Comparison of ENCODE assay signal across 14 cellular contexts in genomic region chr10:63240807-63241206, GRCh38.
A peak's percentile ranks its signal among the peaks of the same experiment; 100 is the strongest.
DNase-seq lines count a peak whose midpoint lies in the region; ATAC-seq, FAIRE-seq and TF ChIP-seq lines count a peak whose summit lies in the region.
"Had no signal": no experiment of that assay in that cellular context is flagged by ENCODE, and none has a peak within 500 bp of the region (broad histone marks: within the 10 kb centered on the region; RNA-seq: fewer than 3 reads in every experiment).

No MANE protein-coding gene starts in this region.

- peak overlapping the region; percentile 45 for H3K4me3 Mint-ChIP-seq in activated naive CD4-positive, alpha-beta T cell treated with anti-CD3 and anti-CD28 coated beads, Interleukin-2, amount 10 ng/mL, durations not matched to agents 7 days and 5 days

- H3K9me3 ChIP-seq in K562 (replicated peaks; ENCODE audit: control insufficient read depth, insufficient read depth, low read depth, low read length): 0 out of 2 replicates have a peak, but pooled peaks cover 2% of the 10 kb centered on the region
- H3K9me3 ChIP-seq in spleen: peaks cover 0 to 3% (median 0%) of the 10 kb centered on the region in 8 donors
- H3K9me3 ChIP-seq: colonic mucosa, esophagus squamous epithelium, HAP-1 had no signal

- CTCF ChIA-PET in activated naive CD4-positive, alpha-beta T cell treated with anti-CD3 and anti-CD28 coated beads, Interleukin-2, amount 10 ng/mL, durations not matched to agents 7 days and 5 days (lab: Charles Lee): interaction anchor here (0.7 to 1.3 kb wide), 2 partner anchors 12 to 16 kb away, joined by 3 read pairs; no protein-coding TSS in a partner anchor
- CTCF ChIA-PET in K562 (lab: Yijun Ruan, JAX; ENCODE audit: low intra/inter-chr PET ratio): no interaction called here

- no peak for TF ChIP-seq RAD21 in K562 (CRISPR knock-in tag; conservative IDR thresholded peaks at IDR 0.05 in 1 of 2, IDR thresholded peaks at IDR 0.05 in 1 of 2)

- no peak for ATAC-seq in activated naive CD4-positive, alpha-beta T cell treated with anti-CD3 and anti-CD28 coated beads, Interleukin-2, amount 50 U/mL, for 72 hours
- ATAC-seq in K562: peak; percentile 56
- no peak for ATAC-seq in HG03460 (IDR thresholded peaks at IDR 0.05; ENCODE audit: unreplicated experiment)

- H3K9me1 ChIP-seq in K562 (ENCODE audit: control insufficient read depth, insufficient read depth, low read length): no peaks in the 10 kb centered on the region

- H3K27ac ChIP-seq in K562 (ENCODE audit: extremely low read depth, low read depth, low read length) (peak overlapping the region; percentile 31; the same call in 2 of the 3 replicates), spleen (peak overlapping the region; percentile 23 to 88 (median 70)), dorsolateral prefrontal cortex (no peak overlapping the region)
- H3K27ac ChIP-seq: colonic mucosa had no signal

- H3K79me2 ChIP-seq in K562 (ENCODE audit: control insufficient read depth, insufficient read depth, low read length): peaks cover 87% of the 10 kb centered on the region

- H3K9me3 Mint-ChIP-seq in activated naive CD4-positive, alpha-beta T cell treated with anti-CD3 and anti-CD28 coated beads, Interleukin-2, amount 10 ng/mL, durations not matched to agents 7 days and 5 days: peaks cover 4% of the 10 kb centered on the region
- peaks cover 2 to 3% of the 10 kb centered on the region in 2 donors for H3K9me3 Mint-ChIP-seq in activated naive CD4-positive, alpha-beta T cell treated with anti-CD3 and anti-CD28 coated beads, Interleukin-2, amount 50 U/mL, for 72 hours

- H3K4me1 Mint-ChIP-seq in activated naive CD4-positive, alpha-beta T cell treated with anti-CD3 and anti-CD28 coated beads, Interleukin-2, amount 10 ng/mL, durations not matched to agents 7 days and 5 days: peaks cover 77% of the 10 kb centered on the region

- H3K27me3 ChIP-seq in K562 (ENCODE audit: control insufficient read depth in 2 of 2, insufficient read depth in 2 of 2, low read length in 2 of 2) (no peaks in the 10 kb centered on the region), spleen (replicated peaks in 1 of 7) (no peaks in the 10 kb centered on the region), dorsolateral prefrontal cortex (no peaks in the 10 kb centered on the region)
- H3K27me3 ChIP-seq: colonic mucosa, esophagus squamous epithelium had no signal

- no peaks in the 10 kb centered on the region for H3K27me3 Mint-ChIP-seq in activated naive CD4-positive, alpha-beta T cell treated with anti-CD3 and anti-CD28 coated beads, Interleukin-2, amount 10 ng/mL, durations not matched to agents 7 days and 5 days

- TF ChIP-seq CTCF in K562 (IDR thresholded peaks at IDR 0.05 in 2 of 3, conservative IDR thresholded peaks at IDR 0.05 in 1 of 3; ENCODE audit: insufficient read depth in 2 of 3, low read depth in 1 of 3, low read length in 3 of 3) (no peak), spleen (IDR thresholded peaks at IDR 0.05 in 8 of 11, conservative IDR thresholded peaks at IDR 0.05 in 3 of 11) (no peak), GM13977 (IDR thresholded peaks at IDR 0.05; ENCODE audit: extremely low read depth, insufficient read depth, missing control alignments) (no peak), dorsolateral prefrontal cortex (IDR thresholded peaks at IDR 0.05 in 54 of 56, conservative IDR thresholded peaks at IDR 0.05 in 2 of 56; ENCODE audit: low read depth in 1 of 56, partially characterized antibody in 56 of 56) (no peak)

- peak overlapping the region; percentile 13 for H3K4me2 ChIP-seq in K562 (ENCODE audit: insufficient read depth, low read length)

- TF ChIP-seq POLR2A in K562 (conservative IDR thresholded peaks at IDR 0.05) (no peak), spleen (IDR thresholded peaks at IDR 0.05) (no peak)

- POLR2A ChIA-PET in K562 (lab: Yijun Ruan, JAX): interaction anchor here (0.6 to 5.5 kb wide), 6 partner anchors 10 to 45 kb away, joined by 3 to 33 read pairs (median 4); no protein-coding TSS in a partner anchor

- no TSS peak for BruUV-seq in K562 (replicated peaks; lab: Mats Ljungman, UMichigan)

- no peak for TF ChIP-seq EP300 in K562 (IDR thresholded peaks at IDR 0.05; ENCODE audit: low read length)

- H3K4me1 ChIP-seq in K562 (replicated peaks in 1 of 2; ENCODE audit: control insufficient read depth in 2 of 2, insufficient read depth in 2 of 2, low read length in 2 of 2) (peaks cover 0 to 15% of the 10 kb centered on the region in 2 experiments; a peak in 3 of 5 replicates), spleen (peaks cover 45 to 97% (median 86%) of the 10 kb centered on the region in 6 donors)

- no peak overlapping the region for H2AFZ ChIP-seq in K562 (ENCODE audit: low read depth, low read length)

- intact Hi-C loops in K562 (cut with micrococcal nuclease) (no loop called here), spleen (cut with DNase I; ENCODE audit: low total_unique reads) (no loop called here), dorsolateral prefrontal cortex (cut with DNase I) (no loop called here)

- H3K36me3 Mint-ChIP-seq in activated naive CD4-positive, alpha-beta T cell treated with anti-CD3 and anti-CD28 coated beads, Interleukin-2, amount 10 ng/mL, durations not matched to agents 7 days and 5 days: peaks cover 26% of the 10 kb centered on the region
- H3K36me3 Mint-ChIP-seq in activated naive CD4-positive, alpha-beta T cell treated with anti-CD3 and anti-CD28 coated beads, Interleukin-2, amount 50 U/mL, for 72 hours: peaks cover 3 to 24% of the 10 kb centered on the region in 2 donors

- H4K20me1 ChIP-seq in K562 (replicated peaks; ENCODE audit: control insufficient read depth, insufficient read depth, low read length): no peaks in the 10 kb centered on the region

- H3K4me3 ChIP-seq in K562: no peak overlapping the region
- H3K4me3 ChIP-seq in spleen: no peak overlapping the region
- no peak overlapping the region for H3K4me3 ChIP-seq in dorsolateral prefrontal cortex
- H3K4me3 ChIP-seq: colonic mucosa, esophagus squamous epithelium, HAP-1 had no signal

- FAIRE-seq in K562 (lab: Jason Lieb, UNC): no peak

- H3K36me3 ChIP-seq in K562 (ENCODE audit: control insufficient read depth, insufficient read depth, low read length) (peaks cover 6% of the 10 kb centered on the region; the same call in 1 of the 3 replicates), spleen (peaks cover 0 to 4% (median 0%) of the 10 kb centered on the region in 6 donors)
- H3K36me3 ChIP-seq: colonic mucosa, esophagus squamous epithelium, HAP-1 had no signal

- peak overlapping the region; percentile 70 for H3K27ac Mint-ChIP-seq in activated naive CD4-positive, alpha-beta T cell treated with anti-CD3 and anti-CD28 coated beads, Interleukin-2, amount 10 ng/mL, durations not matched to agents 7 days and 5 days
- peak overlapping the region in 1 of 2 donors; percentile 80 for H3K27ac Mint-ChIP-seq in activated naive CD4-positive, alpha-beta T cell treated with anti-CD3 and anti-CD28 coated beads, Interleukin-2, amount 50 U/mL, for 72 hours

- DNase-seq in activated naive CD4-positive, alpha-beta T cell treated with anti-CD3 and anti-CD28 coated beads, Interleukin-2, amount 10 ng/mL, durations not matched to agents 7 days and 5 days: no peak
- no peak for DNase-seq in activated naive CD4-positive, alpha-beta T cell treated with anti-CD3 and anti-CD28 coated beads, Interleukin-2, amount 50 U/mL, for 72 hours (ENCODE audit: low spot score in 2 of 2)
- peak; percentile 8 for DNase-seq in NCI-H226
- DNase-seq in K562 (ENCODE audit: extremely low read depth in 1 of 4, low spot score in 3 of 4): no peak
- no peak for DNase-seq in spleen
- DNase-seq in GM13977 (ENCODE audit: low spot score): no peak
- no peak for DNase-seq in dorsolateral prefrontal cortex
- DNase-seq: activated CD8-positive, alpha-beta memory T cell treated with anti-CD3 and anti-CD28 coated beads for 24 hours; AML-193; colonic mucosa; esophagus squamous epithelium; NCI-H69 had no signal

- in situ Hi-C loops in K562 (cut with MboI) (no loop called here), GM13977 (cut with MboI; ENCODE audit: low pct_unique_long_range_greater_than_20kb, low sequenced_read_pairs, unreplicated experiment) (no loop called here)

- WGBS in K562 (ENCODE audit: insufficient coverage, low coverage, missing lambda C conversion rate): 48% methylated on average over 6 of the region's 6 CpGs
- WGBS in spleen, 5 donors: 81 to 85% (median 83%) methylated on average over 6 of the region's 6 CpGs

- H3K9ac ChIP-seq in K562 (ENCODE audit: insufficient read depth in 1 of 2, low read depth in 2 of 2, low read length in 2 of 2): peak overlapping the region in 1 of 2 experiments; percentile 6; a peak in 1 of 4 replicates

TF ChIP-seq in K562, 482 proteins besides CTCF, POLR2A, EP300 and RAD21:
- TF ChIP-seq ARID3A (IDR thresholded peaks at IDR 0.05; ENCODE audit: borderline replicate concordance, low read depth, low read length): peak; percentile 30; the same call in 1 of the 2 replicates
- TF ChIP-seq DIDO1 (tag; IDR thresholded peaks at IDR 0.05; ENCODE audit: low read depth): no peak
- TF ChIP-seq SOX6 (IDR thresholded peaks at IDR 0.05): peak; percentile 55; the same call in 1 of the 2 replicates

Comparison
In these comparisons a context has a peak if more than half of its experiments do, and no peak if none do; other contexts are left out.
1. H3K27ac ChIP-seq: peak in K562 (single experiment) and spleen (8 of 8); none in dorsolateral prefrontal cortex (0 of 59).